In genomic region chr5:102682102-102682647, GRCh38 we compare ENCODE assay signal across 1 cellular context.
TF ChIP-seq lines count a peak whose summit lies in the region.

No MANE protein-coding gene starts in this region.

TF ChIP-seq in IMR-90, 13 proteins besides CTCF, POLR2A, EP300 and RAD21 (continued from another document):
- no peak for TF ChIP-seq USF2 (IDR thresholded peaks at IDR 0.05; ENCODE audit: low read depth, low read length)
